8 cellular contexts compared by ENCODE assay signal in genomic region chr5:122458278-122458872, GRCh38.
A peak's percentile ranks its signal among the peaks of the same experiment; 100 is the strongest.
DNase-seq lines count a peak whose midpoint lies in the region; ATAC-seq and TF ChIP-seq lines count a peak whose summit lies in the region.

No MANE protein-coding gene starts in this region.

- H3K4me1 ChIP-seq in adipocyte (ENCODE audit: control insufficient read depth, insufficient read depth, low read length) = peaks cover under 1% of the 10 kb centered on the region
- peaks cover 7% of the 10 kb centered on the region for H3K4me1 ChIP-seq in mucosa of descending colon (ENCODE audit: low read depth)

- no peaks in the 10 kb centered on the region for H3K36me3 Mint-ChIP-seq in activated CD4-positive, alpha-beta T cell treated with anti-CD3 and anti-CD28 coated beads, Interleukin-2, amount 10 ng/mL, durations not matched to agents 24 days and 14 days (ENCODE audit: low read depth)
- no peaks in the 10 kb centered on the region for H3K36me3 Mint-ChIP-seq in activated CD4-positive, alpha-beta T cell treated with anti-CD3 and anti-CD28 coated beads for 36 hours (ENCODE audit: low read depth)

- peak; percentile 83 for ATAC-seq in GM19452 (IDR thresholded peaks at IDR 0.05; ENCODE audit: unreplicated experiment)
- ATAC-seq in HG03565 (IDR thresholded peaks at IDR 0.05; ENCODE audit: unreplicated experiment) = peak; percentile 80
- peak; percentile 78 for ATAC-seq in mucosa of descending colon
- no peak for ATAC-seq in GM21825 (IDR thresholded peaks at IDR 0.05; ENCODE audit: unreplicated experiment)
- ATAC-seq in activated CD4-positive, alpha-beta T cell treated with anti-CD3 and anti-CD28 coated beads for 36 hours = no peak

- DNase-seq in EH (ENCODE audit: low read depth) (peak; percentile 10), adipocyte (ENCODE audit: low read depth) (peak; percentile 47), mucosa of descending colon (peak in 1 of 3 donors; percentile 55)
- DNase-seq in activated CD4-positive, alpha-beta T cell treated with anti-CD3 and anti-CD28 coated beads, Interleukin-2, amount 10 ng/mL, durations not matched to agents 24 days and 14 days = no peak
- no peak for DNase-seq in activated CD4-positive, alpha-beta T cell treated with anti-CD3 and anti-CD28 coated beads for 36 hours

- H3K9me3 ChIP-seq in adipocyte (ENCODE audit: control insufficient read depth, low read length) (no peaks in the 10 kb centered on the region), mucosa of descending colon (no peaks in the 10 kb centered on the region)

- intact Hi-C loops in mucosa of descending colon (cut with DNase I, micrococcal nuclease) = no loop called here
- intact Hi-C loops in activated CD4-positive, alpha-beta T cell treated with anti-CD3 and anti-CD28 coated beads, Interleukin-2, amount 10 ng/mL, durations not matched to agents 24 days and 14 days (cut with micrococcal nuclease) = no loop called here
- intact Hi-C loops in activated CD4-positive, alpha-beta T cell treated with anti-CD3 and anti-CD28 coated beads for 36 hours (cut with DNase I, micrococcal nuclease) = loop anchor here in 1 of 2 experiments (1.0 kb wide), 1 partner anchor 542 kb away; no protein-coding TSS in a partner anchor

- H3K4me1 Mint-ChIP-seq in activated CD4-positive, alpha-beta T cell treated with anti-CD3 and anti-CD28 coated beads, Interleukin-2, amount 10 ng/mL, durations not matched to agents 24 days and 14 days = no peaks in the 10 kb centered on the region
- no peaks in the 10 kb centered on the region for H3K4me1 Mint-ChIP-seq in activated CD4-positive, alpha-beta T cell treated with anti-CD3 and anti-CD28 coated beads for 36 hours

- H3K27me3 Mint-ChIP-seq in activated CD4-positive, alpha-beta T cell treated with anti-CD3 and anti-CD28 coated beads, Interleukin-2, amount 10 ng/mL, durations not matched to agents 24 days and 14 days = no peaks in the 10 kb centered on the region
- H3K27me3 Mint-ChIP-seq in activated CD4-positive, alpha-beta T cell treated with anti-CD3 and anti-CD28 coated beads for 36 hours = peaks cover 2% of the 10 kb centered on the region

- H3K4me3 Mint-ChIP-seq in activated CD4-positive, alpha-beta T cell treated with anti-CD3 and anti-CD28 coated beads, Interleukin-2, amount 10 ng/mL, durations not matched to agents 24 days and 14 days = no peak overlapping the region
- no peak overlapping the region for H3K4me3 Mint-ChIP-seq in activated CD4-positive, alpha-beta T cell treated with anti-CD3 and anti-CD28 coated beads for 36 hours

- no peaks in the 10 kb centered on the region for H3K36me3 ChIP-seq in adipocyte (ENCODE audit: control insufficient read depth, insufficient read depth, low read length, severe bottlenecking)
- no peaks in the 10 kb centered on the region for H3K36me3 ChIP-seq in mucosa of descending colon (ENCODE audit: low read depth)

- POLR2A ChIA-PET in activated CD4-positive, alpha-beta T cell treated with anti-CD3 and anti-CD28 coated beads for 36 hours (lab: Charles Lee) = no interaction called here

- no peak overlapping the region for H3K27ac Mint-ChIP-seq in activated CD4-positive, alpha-beta T cell treated with anti-CD3 and anti-CD28 coated beads, Interleukin-2, amount 10 ng/mL, durations not matched to agents 24 days and 14 days
- no peak overlapping the region for H3K27ac Mint-ChIP-seq in activated CD4-positive, alpha-beta T cell treated with anti-CD3 and anti-CD28 coated beads for 36 hours

- no peaks in the 10 kb centered on the region for H3K27me3 ChIP-seq in adipocyte (replicated peaks; ENCODE audit: control insufficient read depth, insufficient read depth, low read length)

- peak; percentile 16 for TF ChIP-seq CTCF in mucosa of descending colon (IDR thresholded peaks at IDR 0.05)

- CTCF ChIA-PET in activated CD4-positive, alpha-beta T cell treated with anti-CD3 and anti-CD28 coated beads for 36 hours (lab: Charles Lee) = interaction anchor here (0.6 to 1.0 kb wide), 2 partner anchors 10 to 541 kb away, joined by 3 read pairs; no protein-coding TSS in a partner anchor

- no peak overlapping the region for H3K4me3 ChIP-seq in adipocyte (ENCODE audit: low read length)
- no peak overlapping the region for H3K4me3 ChIP-seq in mucosa of descending colon

- no peak overlapping the region for H3K9ac ChIP-seq in adipocyte (ENCODE audit: low read length)

- no peaks in the 10 kb centered on the region for H3K9me3 Mint-ChIP-seq in activated CD4-positive, alpha-beta T cell treated with anti-CD3 and anti-CD28 coated beads, Interleukin-2, amount 10 ng/mL, durations not matched to agents 24 days and 14 days
- H3K9me3 Mint-ChIP-seq in activated CD4-positive, alpha-beta T cell treated with anti-CD3 and anti-CD28 coated beads for 36 hours (ENCODE audit: low read depth) = no peaks in the 10 kb centered on the region

Comparison
In these comparisons a context has a peak if more than half of its experiments do, and no peak if none do; other contexts are left out.
1. DNase-seq: peak in EH (single experiment) and adipocyte (single experiment); none in activated CD4-positive, alpha-beta T cell treated with anti-CD3 and anti-CD28 coated beads, Interleukin-2, amount 10 ng/mL, durations not matched to agents 24 days and 14 days (single experiment) and activated CD4-positive, alpha-beta T cell treated with anti-CD3 and anti-CD28 coated beads for 36 hours (single experiment).
2. ATAC-seq: peak in GM19452 (single experiment), HG03565 (single experiment) and mucosa of descending colon (single experiment); none in GM21825 (single experiment) and activated CD4-positive, alpha-beta T cell treated with anti-CD3 and anti-CD28 coated beads for 36 hours (single experiment).